ENCODE assay signal across 20 cellular contexts in the genomic region with DNA sequence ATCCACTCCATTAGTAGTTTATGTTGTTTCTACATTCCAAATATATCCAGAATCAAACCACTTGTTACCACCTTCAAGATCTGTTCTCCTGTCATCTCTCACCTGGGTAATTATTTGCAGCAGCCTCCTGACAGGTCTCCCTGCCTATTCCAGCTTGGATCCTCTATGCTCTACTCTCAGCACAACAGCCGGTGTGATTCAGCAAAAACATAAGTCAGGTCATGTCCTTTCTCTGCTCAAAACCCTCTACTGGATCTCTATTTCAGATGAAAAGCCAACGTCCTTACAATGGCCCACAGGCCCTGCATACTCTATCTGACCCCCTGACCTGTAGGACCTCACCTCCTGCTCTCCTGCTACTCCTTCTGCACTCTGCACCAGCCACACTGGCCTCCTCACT.
"Had no signal": no experiment of that assay in that cellular context is flagged by ENCODE, and none has a peak within 500 bp of the region (broad histone marks: within the 10 kb centered on the region; RNA-seq: fewer than 3 reads in every experiment).

No MANE protein-coding gene starts in this region.

- H3K36me3 ChIP-seq: esophagus squamous epithelium, gastroesophageal sphincter, ovary, right atrium auricular region, stomach, thoracic aorta, transverse colon had no signal

- H3K4me3 Mint-ChIP-seq: naive B cell had no signal

- ATAC-seq: gastroesophageal sphincter, left colon, left ventricle myocardium superior had no signal

- H3K4me1 ChIP-seq: right atrium auricular region, transverse colon had no signal

- H3K4me3 ChIP-seq: esophagus squamous epithelium, gastroesophageal sphincter, lung, ovary, right atrium auricular region, stomach, thoracic aorta, transverse colon had no signal

- H3K27me3 ChIP-seq: esophagus squamous epithelium, gastroesophageal sphincter, ovary, right atrium auricular region, transverse colon had no signal

- H3K27ac ChIP-seq: esophagus squamous epithelium, gastroesophageal sphincter, ovary, right atrium auricular region, stomach, thoracic aorta, transverse colon had no signal

- H3K4me1 Mint-ChIP-seq: naive B cell had no signal

- FAIRE-seq: small intestine had no signal

- DNase-seq: effector memory CD4-positive, alpha-beta T cell; esophagus squamous epithelium; foreskin fibroblast; glutamatergic neuron; left colon; left ventricle myocardium superior; mesenchymal stem cell; midbrain; naive B cell; ovary; small intestine; stimulated activated CD4-positive, alpha-beta T cell treated with anti-CD3 and anti-CD28 coated beads, Interleukin-12 subunit alpha, Interleukin-12 subunit beta, amount 100 ng/mL, for 4 hours; stimulated activated naive CD4-positive, alpha-beta T cell; stomach; substantia nigra; transverse colon had no signal

- H3K9me3 ChIP-seq: esophagus squamous epithelium, gastroesophageal sphincter, ovary, right atrium auricular region, stomach, thoracic aorta, transverse colon had no signal

- H3K36me3 Mint-ChIP-seq: naive B cell had no signal

- H3K9me3 Mint-ChIP-seq: naive B cell had no signal
